In the genomic region with DNA sequence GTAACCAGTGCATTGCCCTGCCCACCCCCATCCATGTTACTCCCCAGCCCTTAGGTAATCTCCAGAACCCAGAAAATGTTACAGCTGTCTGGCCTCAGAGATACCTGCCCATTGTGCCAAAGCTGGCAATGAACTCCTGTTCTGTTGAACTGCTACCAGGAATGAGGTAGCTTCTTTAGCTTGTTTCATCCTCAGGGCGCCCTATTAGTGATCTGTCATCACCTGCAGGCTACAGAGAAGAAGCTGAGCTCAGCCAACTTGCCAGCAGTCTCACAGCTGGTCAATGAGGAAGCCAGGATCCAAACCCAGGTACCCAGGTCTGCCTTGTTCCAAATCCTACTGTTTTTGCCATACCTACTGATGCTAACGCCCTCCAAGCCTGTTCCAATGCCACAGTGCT, we compare ENCODE assay signal across 24 cellular contexts.
"Had no signal": no experiment of that assay in that cellular context is flagged by ENCODE, and none has a peak within 500 bp of the region (broad histone marks: within the 10 kb centered on the region; RNA-seq: fewer than 3 reads in every experiment).

No MANE protein-coding gene starts in this region.

- H3K36me3 ChIP-seq: ascending aorta, esophagus squamous epithelium, gastrocnemius medialis, lower lobe of right lung, sigmoid colon, spleen, upper lobe of right lung had no signal

- H3K4me3 ChIP-seq: ascending aorta, coronary artery, esophagus squamous epithelium, gastrocnemius medialis, lower lobe of right lung, mucosa of descending colon, sigmoid colon, spleen, upper lobe of right lung had no signal

- H3K9me3 ChIP-seq: ascending aorta, esophagus squamous epithelium, gastrocnemius medialis, lower lobe of right lung, mucosa of descending colon, sigmoid colon, spleen, upper lobe of right lung had no signal

- H3K27ac ChIP-seq: ascending aorta, esophagus squamous epithelium, lower lobe of right lung, parathyroid adenoma, spleen, upper lobe of right lung had no signal

- DNase-seq: activated CD4-positive, alpha-beta T cell treated with anti-CD3 and anti-CD28 coated beads for 48 hours; activated CD8-positive, alpha-beta memory T cell treated with anti-CD3 and anti-CD28 coated beads, Interleukin-2, amount 10 ng/mL, durations not matched to agents 7 days and 5 days; activated CD8-positive, alpha-beta T cell treated with anti-CD3 and anti-CD28 coated beads for 36 hours; activated gamma-delta T cell; activated T-cell treated with anti-CD3 and anti-CD28 coated beads for 4 hours; endodermal cell; esophagus squamous epithelium; left colon; lower lobe of right lung; mesendoderm; mucosa of descending colon; nephron progenitor cell; nucleus accumbens; sigmoid colon; spleen; stimulated activated CD4-positive, alpha-beta T cell treated with anti-CD3 and anti-CD28 coated beads, Interleukin-4, amount 100 ng/mL, for 1 hour; stimulated activated naive CD4-positive, alpha-beta T cell treated with Interleukin-2 at 50 U/mL for 16 hours; SW 1271; T-helper 2 cell; upper lobe of right lung had no signal

- H3K27me3 ChIP-seq: ascending aorta, esophagus squamous epithelium, gastrocnemius medialis, sigmoid colon, spleen, upper lobe of right lung had no signal
